In genomic region chr12:121451931-121452330, GRCh38 we compare ENCODE assay signal across 12 cellular contexts. TPM values are rescaled to one million over a fixed set of nuclear protein-coding genes. Genes with fewer than 3 reads are reported as not detected.
DNase-seq lines count a peak whose midpoint lies in the region; ATAC-seq, FAIRE-seq and TF ChIP-seq lines count a peak whose summit lies in the region.
"Had no signal": no experiment of that assay in that cellular context is flagged by ENCODE, and none has a peak within 500 bp of the region (broad histone marks: within the 10 kb centered on the region; RNA-seq: fewer than 3 reads in every experiment).

No MANE protein-coding gene starts in this region.

- no peaks in the 10 kb centered on the region for H3K9me3 Mint-ChIP-seq in IgD-negative memory B cell
- H3K9me3 Mint-ChIP-seq in activated CD4-positive, alpha-beta memory T cell treated with anti-CD3 and anti-CD28 coated beads for 36 hours = no peaks in the 10 kb centered on the region
- H3K9me3 Mint-ChIP-seq: effector memory CD8-positive, alpha-beta T cell had no signal

- no peak for DNase-seq in activated CD4-positive, alpha-beta memory T cell treated with anti-CD3 and anti-CD28 coated beads for 36 hours
- peak; percentile 26 for DNase-seq in kidney
- DNase-seq in stimulated activated naive CD8-positive, alpha-beta T cell treated with anti-CD3 and anti-CD28 coated beads, Interleukin-15, Interleukin-2, amounts not matched to agents 100 U/mL and 50 U/mL, for 24 hours = no peak
- no peak for DNase-seq in Ammon's horn (ENCODE audit: low spot score)
- DNase-seq in NCI-H748 treated with DMSO at 0.1 percent for 48 hours (lab: John Stamatoyannopoulos, UW) = no peak
- no peak for DNase-seq in T1000 (lab: John Stamatoyannopoulos, UW)
- DNase-seq: effector memory CD8-positive, alpha-beta T cell; left cardiac atrium; NCI-H1694 had no signal

- H3K4me1 Mint-ChIP-seq in IgD-negative memory B cell = peaks cover 30 to 46% (median 44%) of the 10 kb centered on the region in 3 donors
- peaks cover 24% of the 10 kb centered on the region for H3K4me1 Mint-ChIP-seq in activated CD4-positive, alpha-beta memory T cell treated with anti-CD3 and anti-CD28 coated beads for 36 hours (ENCODE audit: low read depth)

- H3K9ac ChIP-seq in kidney (ENCODE audit: low read length in 2 of 2) = peak overlapping the region; percentile 2 to 40

- H3K4me3 Mint-ChIP-seq in IgD-negative memory B cell = peak overlapping the region in 3 of 4 donors; percentile 39 to 74 (median 50)
- no peak overlapping the region for H3K4me3 Mint-ChIP-seq in activated CD4-positive, alpha-beta memory T cell treated with anti-CD3 and anti-CD28 coated beads for 36 hours
- H3K4me3 Mint-ChIP-seq: effector memory CD8-positive, alpha-beta T cell had no signal

- CTCF ChIA-PET in activated CD4-positive, alpha-beta memory T cell treated with anti-CD3 and anti-CD28 coated beads for 36 hours (lab: Charles Lee) = interaction anchor here (1.2 to 2.2 kb wide), 2 partner anchors 9 to 42 kb away, joined by 3 to 8 read pairs; no protein-coding TSS in a partner anchor

- peaks cover 2% of the 10 kb centered on the region for H3K36me3 Mint-ChIP-seq in IgD-negative memory B cell
- peaks cover 5% of the 10 kb centered on the region for H3K36me3 Mint-ChIP-seq in activated CD4-positive, alpha-beta memory T cell treated with anti-CD3 and anti-CD28 coated beads for 36 hours

- peaks cover 0 to 9% of the 10 kb centered on the region in 2 donors for H3K4me1 ChIP-seq in kidney (ENCODE audit: control insufficient read depth in 1 of 2, insufficient read depth in 1 of 2, low read depth in 1 of 2, low read length in 2 of 2)
- H3K4me1 ChIP-seq: SJSA1 had no signal

- no peak for TF ChIP-seq CTCF in kidney (IDR thresholded peaks at IDR 0.05; ENCODE audit: borderline replicate concordance, extremely low read depth, insufficient read depth)

- H3K27ac Mint-ChIP-seq in IgD-negative memory B cell = peak overlapping the region; percentile 74 to 83 (median 79)
- peak overlapping the region; percentile 4 for H3K27ac Mint-ChIP-seq in activated CD4-positive, alpha-beta memory T cell treated with anti-CD3 and anti-CD28 coated beads for 36 hours

- no peak for FAIRE-seq in kidney (lab: Jason Lieb, UNC)

- peak overlapping the region in 1 of 2 donors; percentile 43 for H3K27ac ChIP-seq in kidney (ENCODE audit: low read depth in 2 of 2, low read length in 2 of 2)
- H3K27ac ChIP-seq: SJSA1 had no signal

- peak overlapping the region; percentile 6 to 49 for H3K4me3 ChIP-seq in kidney (ENCODE audit: low read length in 2 of 2)
- H3K4me3 ChIP-seq: SJSA1 had no signal

- no peaks in the 10 kb centered on the region for H3K27me3 Mint-ChIP-seq in IgD-negative memory B cell
- no peaks in the 10 kb centered on the region for H3K27me3 Mint-ChIP-seq in activated CD4-positive, alpha-beta memory T cell treated with anti-CD3 and anti-CD28 coated beads for 36 hours
- H3K27me3 Mint-ChIP-seq: effector memory CD8-positive, alpha-beta T cell had no signal

- H3K9me3 ChIP-seq in kidney (ENCODE audit: control insufficient read depth in 1 of 2, low read length in 2 of 2) = no peaks in the 10 kb centered on the region
- H3K9me3 ChIP-seq: SJSA1 had no signal

- H3K36me3 ChIP-seq in kidney (ENCODE audit: control insufficient read depth in 1 of 2, insufficient read depth in 2 of 2, low read length in 2 of 2) = no peaks in the 10 kb centered on the region

- intact Hi-C loops in activated CD4-positive, alpha-beta memory T cell treated with anti-CD3 and anti-CD28 coated beads for 36 hours (cut with micrococcal nuclease) = no loop called here
- intact Hi-C loops in kidney (cut with DNase I) = no loop called here

- peak; percentile 44 for ATAC-seq in stimulated activated naive CD8-positive, alpha-beta T cell treated with anti-CD3 and anti-CD28 coated beads, Interleukin-15, Interleukin-2, amounts not matched to agents 100 U/mL and 50 U/mL, for 24 hours
- ATAC-seq in SK-N-SH treated with all-trans-retinoic acid at 6 μM for 48 hours = no peak
- ATAC-seq: effector memory CD8-positive, alpha-beta T cell had no signal

- POLR2A ChIA-PET in activated CD4-positive, alpha-beta memory T cell treated with anti-CD3 and anti-CD28 coated beads for 36 hours (lab: Charles Lee) = no interaction called here

TF ChIP-seq in SK-N-SH treated with all-trans-retinoic acid at 6 μM for 48 hours, 23 proteins besides CTCF, POLR2A, EP300 and RAD21:
- no peak for TF ChIP-seq TOX (CRISPR knock-in tag; IDR thresholded peaks at IDR 0.05; ENCODE audit: borderline replicate concordance)

RNA-seq across cellular contexts. Expression of gene RNF34, which starts 52.0 kb away (rescaled TPM):
- polyA plus RNA-seq in IgD-negative memory B cell (46.4 TPM), kidney (ENCODE audit: insufficient read depth, low read depth, low replicate concordance) (18.8 TPM)
- 10 to 100 TPM; 70.4 to 72.5 TPM for total RNA-seq in activated CD4-positive, alpha-beta memory T cell treated with anti-CD3 and anti-CD28 coated beads for 36 hours
- total RNA-seq in kidney = 48.1 TPM
